In the genomic region with DNA sequence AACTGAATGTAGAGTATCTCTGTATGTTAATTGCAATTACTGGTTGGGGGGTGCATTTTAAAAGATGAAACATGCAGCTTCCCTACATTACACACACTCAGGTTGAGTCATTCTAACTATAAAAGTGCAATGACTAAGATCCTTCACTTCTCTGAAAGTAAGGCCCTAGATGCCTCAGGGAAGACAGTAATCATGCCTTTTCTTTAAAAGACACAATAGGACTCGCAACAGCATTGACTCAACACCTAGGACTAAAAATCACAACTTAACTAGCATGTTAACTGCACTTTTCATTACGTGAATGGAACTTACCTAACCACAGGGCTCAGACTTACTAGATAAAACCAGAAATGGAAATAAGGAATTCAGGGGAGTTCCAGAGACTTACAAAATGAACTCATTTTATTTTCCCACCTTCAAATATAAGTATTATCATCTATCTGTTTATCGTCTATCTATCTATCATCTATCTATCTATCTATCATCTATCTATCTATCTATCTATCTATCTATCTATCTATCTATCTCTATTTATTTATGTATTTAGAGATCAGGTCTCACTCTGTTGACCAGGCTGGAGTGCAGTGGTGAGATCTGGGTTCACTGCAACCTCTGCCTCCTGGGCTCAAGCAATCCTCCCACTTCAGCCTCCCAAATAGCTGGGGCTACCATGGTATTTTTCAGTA, we compare ENCODE assay signal across 10 cellular contexts. TPM values are rescaled to one million over a fixed set of nuclear protein-coding genes. Genes with fewer than 3 reads are reported as not detected.
DNase-seq lines count a peak whose midpoint lies in the region; ATAC-seq and TF ChIP-seq lines count a peak whose summit lies in the region.
"Had no signal": no experiment of that assay in that cellular context is flagged by ENCODE, and none has a peak within 500 bp of the region (broad histone marks: within the 10 kb centered on the region; RNA-seq: fewer than 3 reads in every experiment).

No MANE protein-coding gene starts in this region.

- no peaks in the 10 kb centered on the region for H3K79me2 ChIP-seq in smooth muscle cell (ENCODE audit: low read depth)

- no peaks in the 10 kb centered on the region for H3K9me3 Mint-ChIP-seq in activated CD4-positive, alpha-beta memory T cell treated with anti-CD3 and anti-CD28 coated beads for 36 hours
- H3K9me3 Mint-ChIP-seq in activated CD4-positive, alpha-beta memory T cell treated with anti-CD3 and anti-CD28 coated beads, Interleukin-2, amount 10 ng/mL, durations not matched to agents 7 days and 5 days = no peaks in the 10 kb centered on the region
- H3K9me3 Mint-ChIP-seq: activated naive CD8-positive, alpha-beta T cell treated with anti-CD3 and anti-CD28 coated beads, Interleukin-2, amount 10 ng/mL, durations not matched to agents 7 days and 5 days had no signal

- no peaks in the 10 kb centered on the region for H4K20me1 ChIP-seq in smooth muscle cell (ENCODE audit: low read depth)

- POLR2A ChIA-PET in activated CD4-positive, alpha-beta memory T cell treated with anti-CD3 and anti-CD28 coated beads for 36 hours (lab: Charles Lee) = interaction anchor here (1.7 kb wide), 1 partner anchor 41 kb away, joined by 5 read pairs; no protein-coding TSS in a partner anchor
- POLR2A ChIA-PET in activated CD4-positive, alpha-beta memory T cell treated with anti-CD3 and anti-CD28 coated beads, Interleukin-2, amount 10 ng/mL, durations not matched to agents 7 days and 5 days (lab: Charles Lee) = no interaction called here

- CTCF ChIA-PET in activated CD4-positive, alpha-beta memory T cell treated with anti-CD3 and anti-CD28 coated beads for 36 hours (lab: Charles Lee) = interaction anchor here (0.6 to 1.9 kb wide), 3 partner anchors 18 to 404 kb away, joined by 3 to 12 read pairs (median 4); partner anchors contain the start of gene KMO
- CTCF ChIA-PET in activated CD4-positive, alpha-beta memory T cell treated with anti-CD3 and anti-CD28 coated beads, Interleukin-2, amount 10 ng/mL, durations not matched to agents 7 days and 5 days (lab: Charles Lee) = interaction anchor here (0.8 kb wide), 1 partner anchor 19 kb away, joined by 3 read pairs; no protein-coding TSS in a partner anchor

- H3K9ac ChIP-seq in smooth muscle cell (ENCODE audit: low read depth) = peak overlapping the region; percentile 34

- DNase-seq in activated CD4-positive, alpha-beta memory T cell treated with anti-CD3 and anti-CD28 coated beads for 36 hours = no peak
- DNase-seq in activated CD4-positive, alpha-beta memory T cell treated with anti-CD3 and anti-CD28 coated beads, Interleukin-2, amount 10 ng/mL, durations not matched to agents 7 days and 5 days = no peak
- DNase-seq in RKO (ENCODE audit: low spot score) (peak; percentile 84), smooth muscle cell (lab: John Stamatoyannopoulos, UW; ENCODE audit: unreplicated experiment) (no peak), cerebellar nuclear complex (lab: John Stamatoyannopoulos, UW) (no peak), NCI-H1092 treated with DMSO at 0.1 percent for 48 hours (lab: John Stamatoyannopoulos, UW) (no peak)
- DNase-seq in activated CD4-positive, alpha-beta T cell treated with anti-CD3 and anti-CD28 coated beads, Interleukin-2, amount 50 U/mL, for 1 hour = no peak
- DNase-seq: activated naive CD8-positive, alpha-beta T cell treated with anti-CD3 and anti-CD28 coated beads, Interleukin-2, amount 10 ng/mL, durations not matched to agents 7 days and 5 days had no signal

- H3K36me3 ChIP-seq in smooth muscle cell (ENCODE audit: low read depth) = no peaks in the 10 kb centered on the region

- no peak for TF ChIP-seq CTCF in smooth muscle cell (IDR thresholded peaks at IDR 0.05; ENCODE audit: borderline replicate concordance, insufficient read depth, poor library complexity, severe bottlenecking)

- H3K27me3 ChIP-seq in smooth muscle cell (ENCODE audit: low read depth) = no peaks in the 10 kb centered on the region

- peak overlapping the region; percentile 94 for H3K27ac ChIP-seq in smooth muscle cell (ENCODE audit: low read depth)

- peak overlapping the region; percentile 49 for H3K27ac Mint-ChIP-seq in activated CD4-positive, alpha-beta memory T cell treated with anti-CD3 and anti-CD28 coated beads for 36 hours
- H3K27ac Mint-ChIP-seq in activated CD4-positive, alpha-beta memory T cell treated with anti-CD3 and anti-CD28 coated beads, Interleukin-2, amount 10 ng/mL, durations not matched to agents 7 days and 5 days = no peak overlapping the region
- H3K27ac Mint-ChIP-seq: activated naive CD8-positive, alpha-beta T cell treated with anti-CD3 and anti-CD28 coated beads, Interleukin-2, amount 10 ng/mL, durations not matched to agents 7 days and 5 days had no signal

- peaks cover 4% of the 10 kb centered on the region for H3K4me1 ChIP-seq in smooth muscle cell (ENCODE audit: low read depth)

- H3K4me1 Mint-ChIP-seq in activated CD4-positive, alpha-beta memory T cell treated with anti-CD3 and anti-CD28 coated beads for 36 hours (ENCODE audit: low read depth) = peaks cover 27% of the 10 kb centered on the region
- H3K4me1 Mint-ChIP-seq in activated CD4-positive, alpha-beta memory T cell treated with anti-CD3 and anti-CD28 coated beads, Interleukin-2, amount 10 ng/mL, durations not matched to agents 7 days and 5 days = peaks cover 5% of the 10 kb centered on the region
- H3K4me1 Mint-ChIP-seq: activated naive CD8-positive, alpha-beta T cell treated with anti-CD3 and anti-CD28 coated beads, Interleukin-2, amount 10 ng/mL, durations not matched to agents 7 days and 5 days had no signal

- H3K27me3 Mint-ChIP-seq in activated CD4-positive, alpha-beta memory T cell treated with anti-CD3 and anti-CD28 coated beads for 36 hours = no peaks in the 10 kb centered on the region
- H3K27me3 Mint-ChIP-seq in activated CD4-positive, alpha-beta memory T cell treated with anti-CD3 and anti-CD28 coated beads, Interleukin-2, amount 10 ng/mL, durations not matched to agents 7 days and 5 days = no peaks in the 10 kb centered on the region
- H3K27me3 Mint-ChIP-seq: activated naive CD8-positive, alpha-beta T cell treated with anti-CD3 and anti-CD28 coated beads, Interleukin-2, amount 10 ng/mL, durations not matched to agents 7 days and 5 days had no signal

- H3K36me3 Mint-ChIP-seq in activated CD4-positive, alpha-beta memory T cell treated with anti-CD3 and anti-CD28 coated beads for 36 hours = peaks cover 3% of the 10 kb centered on the region
- H3K36me3 Mint-ChIP-seq in activated CD4-positive, alpha-beta memory T cell treated with anti-CD3 and anti-CD28 coated beads, Interleukin-2, amount 10 ng/mL, durations not matched to agents 7 days and 5 days (ENCODE audit: low read depth) = peaks cover 3% of the 10 kb centered on the region

- H3K4me3 Mint-ChIP-seq in activated CD4-positive, alpha-beta memory T cell treated with anti-CD3 and anti-CD28 coated beads for 36 hours = no peak overlapping the region
- no peak overlapping the region for H3K4me3 Mint-ChIP-seq in activated CD4-positive, alpha-beta memory T cell treated with anti-CD3 and anti-CD28 coated beads, Interleukin-2, amount 10 ng/mL, durations not matched to agents 7 days and 5 days
- H3K4me3 Mint-ChIP-seq: activated naive CD8-positive, alpha-beta T cell treated with anti-CD3 and anti-CD28 coated beads, Interleukin-2, amount 10 ng/mL, durations not matched to agents 7 days and 5 days had no signal

- no peaks in the 10 kb centered on the region for H3K9me3 ChIP-seq in smooth muscle cell (replicated peaks; ENCODE audit: low read depth)

- ATAC-seq in HG02884 (IDR thresholded peaks at IDR 0.05; ENCODE audit: unreplicated experiment) = peak; percentile 79

- H3K4me3 ChIP-seq in smooth muscle cell = no peak overlapping the region

- no peak overlapping the region for H2AFZ ChIP-seq in smooth muscle cell (ENCODE audit: low read depth)

- intact Hi-C loops in activated CD4-positive, alpha-beta memory T cell treated with anti-CD3 and anti-CD28 coated beads for 36 hours (cut with micrococcal nuclease) = loop anchor here (1.0 to 5.0 kb wide), 8 partner anchors 16 to 1400 kb away; partner anchors contain the start of genes CHML, EXO1, FH and KMO

- H3K4me2 ChIP-seq in smooth muscle cell = peak overlapping the region; percentile 19

- WGBS in smooth muscle cell (ENCODE audit: low lambda C conversion rate) = 54% methylated on average over 3 of the region's 3 CpGs

- peaks cover 3% of the 10 kb centered on the region for H3F3A ChIP-seq in smooth muscle cell (ENCODE audit: low read depth)

RNA-seq across cellular contexts. Expression of gene CHML, which starts 47.8 kb away (rescaled TPM):
- 10 to 100 TPM; 12.5 to 13.8 TPM for total RNA-seq in activated CD4-positive, alpha-beta memory T cell treated with anti-CD3 and anti-CD28 coated beads for 36 hours
- total RNA-seq in activated CD4-positive, alpha-beta memory T cell treated with anti-CD3 and anti-CD28 coated beads, Interleukin-2, amount 10 ng/mL, durations not matched to agents 7 days and 5 days = 1 to 10 TPM; 8.9 to 9.9 TPM
- total RNA-seq in smooth muscle cell = 11.3 and 11.5 TPM in 2 replicates
- 2.3 and 3.9 TPM in 2 replicates for polyA plus RNA-seq in smooth muscle cell

RNA-seq across cellular contexts. Expression of gene OPN3, which starts 47.8 kb away (rescaled TPM):
- total RNA-seq in activated CD4-positive, alpha-beta memory T cell treated with anti-CD3 and anti-CD28 coated beads for 36 hours = 1 to 10 TPM; 8.0 to 9.0 TPM
- 1 to 10 TPM; 8.0 to 9.6 TPM for total RNA-seq in activated CD4-positive, alpha-beta memory T cell treated with anti-CD3 and anti-CD28 coated beads, Interleukin-2, amount 10 ng/mL, durations not matched to agents 7 days and 5 days
- 28.6 and 33.0 TPM in 2 replicates for total RNA-seq in smooth muscle cell
- 24.8 and 29.9 TPM in 2 replicates for polyA plus RNA-seq in smooth muscle cell

RNA-seq across cellular contexts. Expression of gene WDR64, which starts 59.7 kb away (rescaled TPM):
- not detected for total RNA-seq in activated CD4-positive, alpha-beta memory T cell treated with anti-CD3 and anti-CD28 coated beads for 36 hours
- under 1 TPM in 1 of 2 experiments, not detected in 1; 0.13 TPM for total RNA-seq in activated CD4-positive, alpha-beta memory T cell treated with anti-CD3 and anti-CD28 coated beads, Interleukin-2, amount 10 ng/mL, durations not matched to agents 7 days and 5 days
- total RNA-seq in smooth muscle cell = not detected in 2 replicates
- 0.44 TPM in 1 of 2 replicates, not detected in the other for polyA plus RNA-seq in smooth muscle cell
- polyA plus RNA-seq: AG04450 had no signal
